In genomic region chr10:50506861-50507573, GRCh38 we compare ENCODE assay signal across 20 cellular contexts.
DNase-seq lines count a peak whose midpoint lies in the region; ATAC-seq and TF ChIP-seq lines count a peak whose summit lies in the region.
"Had no signal": no experiment of that assay in that cellular context is flagged by ENCODE, and none has a peak within 500 bp of the region (broad histone marks: within the 10 kb centered on the region; RNA-seq: fewer than 3 reads in every experiment).

No MANE protein-coding gene starts in this region.

- TF ChIP-seq POLR2A in stomach (IDR thresholded peaks at IDR 0.05): no peak

- H3K4me1 ChIP-seq in endodermal cell (ENCODE audit: control insufficient read depth, insufficient read depth, low read length) (peaks cover 19% of the 10 kb centered on the region), mesendoderm (ENCODE audit: control insufficient read depth, low read depth, low read length) (peaks cover 8% of the 10 kb centered on the region), stomach (peaks cover 14 to 67% (median 37%) of the 10 kb centered on the region in 4 donors), colonic mucosa (peaks cover 15% of the 10 kb centered on the region)

- no peak overlapping the region for H2BK15ac ChIP-seq in mesendoderm (replicated peaks; ENCODE audit: low read depth)

- H3K23ac ChIP-seq in mesendoderm (ENCODE audit: low read length): peak overlapping the region; percentile 10

- H4K8ac ChIP-seq in mesendoderm (ENCODE audit: low read depth, low read length): no peak overlapping the region

- no peak overlapping the region for H3K18ac ChIP-seq in mesendoderm (ENCODE audit: low read length)

- no peaks in the 10 kb centered on the region for H3K9me3 Mint-ChIP-seq in WTC11
- no peaks in the 10 kb centered on the region for H3K9me3 Mint-ChIP-seq in endodermal cell
- H3K9me3 Mint-ChIP-seq: activated T-cell treated with anti-CD3 and anti-CD28 coated beads, Interleukin-2, amount 50 U/mL, for 72 hours; CD14-positive monocyte; naive thymus-derived CD4-positive, alpha-beta T cell had no signal

- no peak overlapping the region for H4K5ac ChIP-seq in mesendoderm (ENCODE audit: low read length)

- no peaks in the 10 kb centered on the region for H3K27me3 Mint-ChIP-seq in WTC11 (ENCODE audit: low read depth)
- H3K27me3 Mint-ChIP-seq in endodermal cell (ENCODE audit: insufficient read depth): no peaks in the 10 kb centered on the region
- H3K27me3 Mint-ChIP-seq: naive thymus-derived CD4-positive, alpha-beta T cell had no signal

- TF ChIP-seq CTCF in WTC11 (IDR thresholded peaks at IDR 0.05): no peak
- TF ChIP-seq CTCF in endodermal cell (conservative IDR thresholded peaks at IDR 0.05): no peak
- no peak for TF ChIP-seq CTCF in stomach (IDR thresholded peaks at IDR 0.05)
- no peak for TF ChIP-seq CTCF in colonic mucosa (IDR thresholded peaks at IDR 0.05)

- no peak overlapping the region for H3K4me2 ChIP-seq in mesendoderm (ENCODE audit: low read length)
- H3K4me2 ChIP-seq: KMS-11 had no signal

- DNase-seq in WTC11 (ENCODE audit: low spot score): no peak
- no peak for DNase-seq in endodermal cell
- no peak for DNase-seq in mesendoderm
- no peak for DNase-seq in stomach
- no peak for DNase-seq in colonic mucosa
- DNase-seq: activated CD4-positive, alpha-beta T cell treated with anti-CD3 and anti-CD28 coated beads, Interleukin-2, amount 50 U/mL, for 1 hour; activated T-cell treated with anti-CD3 and anti-CD28 coated beads, Interleukin-2, amount 50 U/mL, for 72 hours; cortex of kidney; erythroblast; left colon; naive thymus-derived CD4-positive, alpha-beta T cell; NCI-H1436; stimulated activated naive CD4-positive, alpha-beta T cell treated with Interleukin-2 at 50 U/mL for 16 hours had no signal

- no peak for TF ChIP-seq EP300 in stomach (IDR thresholded peaks at IDR 0.05)

- intact Hi-C loops in stomach (cut with DNase I; ENCODE audit: low total_unique reads): no loop called here
- intact Hi-C loops in colonic mucosa (cut with DNase I): no loop called here

- H3K4ac ChIP-seq in mesendoderm (ENCODE audit: low read depth, low read length): no peak overlapping the region

- H2AK5ac ChIP-seq in mesendoderm (ENCODE audit: low read length): no peak overlapping the region

- H3K27ac ChIP-seq in endodermal cell (ENCODE audit: low read depth, low read length): peak overlapping the region; percentile 41
- no peak overlapping the region for H3K27ac ChIP-seq in mesendoderm (ENCODE audit: low read depth, low read length)
- peak overlapping the region; percentile 98 for H3K27ac ChIP-seq in temporal lobe (ENCODE audit: low read depth, low read length)
- H3K27ac ChIP-seq in stomach: peak overlapping the region in 1 of 5 donors; percentile 13
- no peak overlapping the region for H3K27ac ChIP-seq in colonic mucosa
- H3K27ac ChIP-seq: HL-60, KMS-11, SJSA1 had no signal

- H2BK5ac ChIP-seq in mesendoderm (ENCODE audit: low read length): no peak overlapping the region

- no peaks in the 10 kb centered on the region for H3K79me1 ChIP-seq in mesendoderm (ENCODE audit: low read length)

- ATAC-seq in WTC11 (0 out of 2 replicates have a peak, but pooled peaks have one; percentile 14), GM19351 (IDR thresholded peaks at IDR 0.05; ENCODE audit: unreplicated experiment) (no peak)
- ATAC-seq: activated T-cell treated with anti-CD3 and anti-CD28 coated beads, Interleukin-2, amount 50 U/mL, for 72 hours; left colon; naive thymus-derived CD4-positive, alpha-beta T cell had no signal

- no peak overlapping the region for H2BK120ac ChIP-seq in mesendoderm (ENCODE audit: low read depth, low read length)

- no peak overlapping the region for H3K4me3 ChIP-seq in endodermal cell (ENCODE audit: low read length)
- no peak overlapping the region for H3K4me3 ChIP-seq in mesendoderm (ENCODE audit: low read length)
- H3K4me3 ChIP-seq in stomach: no peak overlapping the region
- no peak overlapping the region for H3K4me3 ChIP-seq in colonic mucosa
- H3K4me3 ChIP-seq: SJSA1, skin epidermis had no signal

- H3K9me3 ChIP-seq in endodermal cell (ENCODE audit: control insufficient read depth, low read length) (no peaks in the 10 kb centered on the region), stomach (no peaks in the 10 kb centered on the region), colonic mucosa (no peaks in the 10 kb centered on the region)
- H3K9me3 ChIP-seq: SJSA1 had no signal

- peaks cover 50% of the 10 kb centered on the region for H3K4me1 Mint-ChIP-seq in WTC11
- peaks cover 57% of the 10 kb centered on the region for H3K4me1 Mint-ChIP-seq in endodermal cell

- no peak overlapping the region for H3K9ac ChIP-seq in endodermal cell (ENCODE audit: extremely low read depth, low read length, poor library complexity, severe bottlenecking)
- no peak overlapping the region for H3K9ac ChIP-seq in mesendoderm (ENCODE audit: low read length)
- H3K9ac ChIP-seq in colonic mucosa (ENCODE audit: low read depth in 2 of 2, low read length in 2 of 2): no peak overlapping the region
- H3K9ac ChIP-seq: KMS-11 had no signal

- H3K36me3 ChIP-seq in endodermal cell (ENCODE audit: control insufficient read depth, insufficient read depth, low read length) (no peaks in the 10 kb centered on the region), mesendoderm (ENCODE audit: control insufficient read depth, insufficient read depth, low read length) (no peaks in the 10 kb centered on the region), stomach (no peaks in the 10 kb centered on the region), colonic mucosa (no peaks in the 10 kb centered on the region)
- H3K36me3 ChIP-seq: SJSA1 had no signal

- H3K56ac ChIP-seq in mesendoderm (ENCODE audit: low read length): no peak overlapping the region

- H3K4me3 Mint-ChIP-seq in WTC11: no peak overlapping the region
- H3K4me3 Mint-ChIP-seq in endodermal cell: peak overlapping the region; percentile 10
- H3K4me3 Mint-ChIP-seq: CD14-positive monocyte had no signal

- H3K27me3 ChIP-seq in endodermal cell (ENCODE audit: control insufficient read depth, insufficient read depth, low read length, poor library complexity, severe bottlenecking) (no peaks in the 10 kb centered on the region), mesendoderm (ENCODE audit: insufficient read depth, low read length, poor library complexity) (no peaks in the 10 kb centered on the region), stomach (no peaks in the 10 kb centered on the region), colonic mucosa (no peaks in the 10 kb centered on the region)
- H3K27me3 ChIP-seq: SJSA1 had no signal

- no peaks in the 10 kb centered on the region for H3K79me2 ChIP-seq in mesendoderm (ENCODE audit: control insufficient read depth, insufficient read depth, low read length)

- POLR2A ChIA-PET in WTC11 (lab: Charles Lee): interaction anchor here (1.3 kb wide), 1 partner anchor 16 kb away, joined by 3 read pairs; no protein-coding TSS in a partner anchor

- WGBS in endodermal cell (ENCODE audit: insufficient coverage in 1 of 2, insufficient read length in 1 of 2), 2 experiments: 83 to 88% methylated on average over 2 to 5 of the region's 5 CpGs
- no CpG with 5 or more reads among the region's 5 CpGs for WGBS in mesendoderm (ENCODE audit: extremely low coverage, insufficient coverage, low lambda C conversion rate)
- 80 to 84% (median 83%) methylated on average over 5 of the region's 5 CpGs for WGBS in stomach, 5 donors

- H3K27ac Mint-ChIP-seq in WTC11: no peak overlapping the region
- H3K27ac Mint-ChIP-seq in endodermal cell: peak overlapping the region; percentile 71
- H3K27ac Mint-ChIP-seq: activated T-cell treated with anti-CD3 and anti-CD28 coated beads, Interleukin-2, amount 50 U/mL, for 72 hours had no signal

- CTCF ChIA-PET in WTC11 (lab: Charles Lee): interaction anchor here (1.0 kb wide), 1 partner anchor 232 kb away, joined by 3 read pairs; no protein-coding TSS in a partner anchor

- no peaks in the 10 kb centered on the region for H3K36me3 Mint-ChIP-seq in WTC11
- H3K36me3 Mint-ChIP-seq in endodermal cell (ENCODE audit: low read depth): no peaks in the 10 kb centered on the region

TF ChIP-seq in WTC11, 78 proteins besides CTCF, POLR2A, EP300 and RAD21 (continues in another document):
- no peak for TF ChIP-seq NR3C1 (CRISPR knock-in tag; conservative IDR thresholded peaks at IDR 0.05; ENCODE audit: low read depth)
- no peak for TF ChIP-seq PRRX2 (CRISPR knock-in tag; IDR thresholded peaks at IDR 0.05)
- TF ChIP-seq ZNF532 (CRISPR knock-in tag; IDR thresholded peaks at IDR 0.05; ENCODE audit: borderline replicate concordance): no peak
- no peak for TF ChIP-seq IRF1 (CRISPR knock-in tag; IDR thresholded peaks at IDR 0.05)

Comparison
In these comparisons a context has a peak if more than half of its experiments do, and no peak if none do; other contexts are left out.
1. H3K27ac ChIP-seq: peak in endodermal cell (single experiment) and temporal lobe (single experiment); none in mesendoderm (single experiment) and colonic mucosa (single experiment).